ENCODE assay signal across 10 cellular contexts in the genomic region with DNA sequence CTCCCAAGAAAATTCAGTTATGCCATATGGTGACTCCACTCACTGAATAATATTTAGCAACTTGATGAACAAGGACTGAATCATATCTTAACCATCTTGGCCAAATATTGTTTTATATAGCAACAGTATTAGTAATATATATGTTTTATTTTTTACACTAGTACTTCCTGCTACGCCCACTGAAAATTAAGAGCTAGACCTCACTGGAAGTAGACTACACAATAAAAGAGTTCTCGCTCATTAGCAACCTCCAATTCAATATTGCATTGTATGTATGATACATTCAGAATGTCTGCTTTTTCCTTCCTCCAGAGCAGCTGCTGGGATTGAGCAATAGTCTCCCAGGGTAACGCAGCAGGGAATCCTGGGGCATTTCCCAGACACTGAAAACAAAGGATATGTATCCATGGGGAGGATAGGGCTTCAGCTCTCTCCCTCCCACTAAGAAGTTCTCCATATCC. TPM values are rescaled to one million over a fixed set of nuclear protein-coding genes. Genes with fewer than 3 reads are reported as not detected.
DNase-seq lines count a peak whose midpoint lies in the region; FAIRE-seq and TF ChIP-seq lines count a peak whose summit lies in the region.
"Had no signal": no experiment of that assay in that cellular context is flagged by ENCODE, and none has a peak within 500 bp of the region (broad histone marks: within the 10 kb centered on the region; RNA-seq: fewer than 3 reads in every experiment).

No MANE protein-coding gene starts in this region.

- H3K27ac Mint-ChIP-seq in endothelial cell (ENCODE audit: unreplicated experiment) = no peak overlapping the region
- H3K27ac Mint-ChIP-seq: activated naive CD8-positive, alpha-beta T cell treated with anti-CD3 and anti-CD28 coated beads, Interleukin-2, amount 10 ng/mL, durations not matched to agents 7 days and 5 days had no signal

- peak overlapping the region; percentile 96 for H3K27ac ChIP-seq in ACC112 (ENCODE audit: low read depth, low read length)
- H3K27ac ChIP-seq in spleen = no peak overlapping the region

- no peak overlapping the region for H3K4me3 Mint-ChIP-seq in endothelial cell (ENCODE audit: unreplicated experiment)
- H3K4me3 Mint-ChIP-seq: activated naive CD8-positive, alpha-beta T cell treated with anti-CD3 and anti-CD28 coated beads, Interleukin-2, amount 10 ng/mL, durations not matched to agents 7 days and 5 days; H9 had no signal

- in situ Hi-C loops in astrocyte of the cerebellum (cut with HindIII; ENCODE audit: low sequenced_read_pairs) = loop anchor here (10.0 kb wide), 1 partner anchor 838 kb away; no protein-coding TSS in a partner anchor

- no peaks in the 10 kb centered on the region for H3K79me2 ChIP-seq in ACC112 (ENCODE audit: control insufficient read depth, insufficient read depth, low read length, unreplicated experiment)

- H3K36me3 Mint-ChIP-seq in endothelial cell (ENCODE audit: low read depth, unreplicated experiment) = no peaks in the 10 kb centered on the region

- peak overlapping the region; percentile 58 for H2AFZ ChIP-seq in ACC112 (ENCODE audit: low read length, unreplicated experiment)

- TF ChIP-seq CTCF in astrocyte of the cerebellum (IDR thresholded peaks at IDR 0.05; ENCODE audit: low read depth, low read length, missing control alignments) (no peak), endothelial cell (IDR thresholded peaks at IDR 0.05; ENCODE audit: unreplicated experiment) (no peak), D721Med (IDR thresholded peaks at IDR 0.05; ENCODE audit: insufficient read depth, missing control alignments) (no peak), spleen (IDR thresholded peaks at IDR 0.05 in 8 of 11, conservative IDR thresholded peaks at IDR 0.05 in 3 of 11) (no peak)

- FAIRE-seq in D721Med (lab: Jason Lieb, UNC) = no peak

- H3K27me3 ChIP-seq in ACC112 (ENCODE audit: insufficient read depth, low read length) = no peaks in the 10 kb centered on the region
- H3K27me3 ChIP-seq in spleen (replicated peaks in 1 of 7) = no peaks in the 10 kb centered on the region

- peaks cover 7% of the 10 kb centered on the region for H3K4me1 Mint-ChIP-seq in endothelial cell (ENCODE audit: unreplicated experiment)

- DNase-seq in HT-29 (ENCODE audit: low spot score) (peak; percentile 50), astrocyte of the cerebellum (ENCODE audit: low read depth) (peak; percentile 83), iris pigment epithelial cell (ENCODE audit: low read depth) (peak; percentile 85), putamen (ENCODE audit: low spot score) (no peak), endothelial cell (ENCODE audit: low spot score) (no peak), D721Med (ENCODE audit: insufficient read length, low spot score) (no peak), spleen (no peak)
- DNase-seq: activated naive CD8-positive, alpha-beta T cell treated with anti-CD3 and anti-CD28 coated beads, Interleukin-2, amount 10 ng/mL, durations not matched to agents 7 days and 5 days; H9 had no signal

- H3K36me3 ChIP-seq in ACC112 (ENCODE audit: insufficient read depth, low read length) = no peaks in the 10 kb centered on the region
- no peaks in the 10 kb centered on the region for H3K36me3 ChIP-seq in spleen

- peak overlapping the region; percentile 39 for H3K4me3 ChIP-seq in ACC112 (ENCODE audit: low read depth, low read length)
- no peak overlapping the region for H3K4me3 ChIP-seq in astrocyte of the cerebellum (ENCODE audit: low read depth, low read length)
- no peak overlapping the region for H3K4me3 ChIP-seq in spleen

- no peak for TF ChIP-seq POLR2A in spleen (IDR thresholded peaks at IDR 0.05)

- H3K27me3 Mint-ChIP-seq in endothelial cell (ENCODE audit: unreplicated experiment) = no peaks in the 10 kb centered on the region

- intact Hi-C loops in spleen (cut with DNase I; ENCODE audit: low total_unique reads) = no loop called here

- 71 to 79% (median 73%) methylated on average over 3 of the region's 3 CpGs for WGBS in spleen, 5 donors

- peaks cover 0 to 6% (median 0%) of the 10 kb centered on the region in 8 donors for H3K9me3 ChIP-seq in spleen

- H3K4me1 ChIP-seq in ACC112 (ENCODE audit: control insufficient read depth, insufficient read depth, low read length, unreplicated experiment) (peaks cover 41% of the 10 kb centered on the region), spleen (peaks cover 0 to 7% (median 0%) of the 10 kb centered on the region in 6 donors)

- H3K9me3 Mint-ChIP-seq in endothelial cell (ENCODE audit: unreplicated experiment) = no peaks in the 10 kb centered on the region

RNA-seq across cellular contexts. Expression of gene TRIB2, which starts 14.0 kb away (rescaled TPM):
- 5.7 and 8.6 TPM in 2 replicates for total RNA-seq in HT-29 (2014; rRNA removed; shearing (Covaris generic))
- total RNA-seq in endothelial cell (ENCODE audit: unreplicated experiment) = 10.1 TPM
- total RNA-seq in spleen = 100 to 1,000 TPM in 5 of 7 donors, 10 to 100 TPM in 2; 69.3 to 216 (median 148) TPM
- polyA plus RNA-seq in spleen = 10 to 100 TPM; 45.5 to 73.3 (median 51.0) TPM

Comparison
In these comparisons a context has a peak if more than half of its experiments do, and no peak if none do; other contexts are left out.
1. DNase-seq: peak in HT-29 (single experiment), astrocyte of the cerebellum (single experiment) and iris pigment epithelial cell (single experiment); none in putamen (single experiment), endothelial cell (single experiment), D721Med (single experiment) and spleen (single experiment).